8 cellular contexts compared by ENCODE assay signal in the genomic region with DNA sequence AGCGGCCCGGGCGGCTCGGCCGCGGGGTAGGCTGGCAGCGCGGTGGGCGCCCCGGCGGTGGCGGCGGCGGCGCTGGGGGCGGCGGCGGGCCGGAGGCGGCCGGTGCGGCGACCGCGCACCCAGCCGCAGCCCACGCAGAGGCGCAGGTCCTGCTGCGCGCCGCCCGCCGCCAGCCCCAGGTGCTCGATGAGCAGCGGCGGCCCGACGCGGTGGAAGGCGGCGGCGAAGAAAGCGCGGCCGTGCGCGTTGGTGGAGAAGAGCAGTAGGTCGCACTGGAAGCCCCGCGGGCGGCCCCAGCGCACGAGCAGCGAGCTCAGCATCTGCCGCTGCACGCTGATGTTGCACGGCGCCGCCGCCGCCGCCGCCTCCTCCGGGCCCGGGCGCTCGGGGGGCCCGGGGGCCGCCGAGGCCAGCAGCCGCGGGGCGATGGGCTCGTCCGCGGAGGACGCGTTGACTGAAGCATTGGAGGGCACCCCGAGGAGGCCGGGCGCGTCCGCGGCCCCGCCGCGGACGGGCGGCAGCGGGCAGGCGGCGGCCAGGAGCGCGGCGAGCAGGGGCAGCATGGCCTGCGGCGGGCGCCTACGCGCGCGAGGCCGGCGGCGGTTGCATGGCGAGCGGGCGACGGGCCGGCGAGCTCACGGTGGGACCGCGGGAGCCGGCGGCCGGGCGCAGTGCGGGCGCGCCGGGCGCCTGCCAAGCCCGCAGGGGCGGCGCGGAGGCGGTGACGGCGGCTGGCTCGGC. TPM values are rescaled to one million over a fixed set of nuclear protein-coding genes. Genes with fewer than 3 reads are reported as not detected.
A peak's percentile ranks its signal among the peaks of the same experiment; 100 is the strongest.
DNase-seq lines count a peak whose midpoint lies in the region; ATAC-seq and TF ChIP-seq lines count a peak whose summit lies in the region.

No MANE protein-coding gene starts in this region.

- H3K27me3 ChIP-seq in HUES6 (ENCODE audit: control insufficient read depth, insufficient read depth, low read length), result peaks cover 42% of the 10 kb centered on the region
- H3K27me3 ChIP-seq in esophagus muscularis mucosa, result peaks cover 0 to 43% (median 0%) of the 10 kb centered on the region in 4 donors

- 1% methylated on average over 14 of the region's 131 CpGs for WGBS in esophagus muscularis mucosa

- CTCF ChIA-PET in activated CD8-positive, alpha-beta T cell treated with anti-CD3 and anti-CD28 coated beads, Interleukin-2, amount 10 ng/mL, durations not matched to agents 7 days and 5 days (lab: Charles Lee), result interaction anchor here (0.7 to 2.7 kb wide), 3 partner anchors 184 to 190 kb away, joined by 3 to 10 read pairs (median 6); no protein-coding TSS in a partner anchor

- H3K27ac ChIP-seq in HUES6 (ENCODE audit: low read depth, low read length) (no peak overlapping the region), esophagus muscularis mucosa (replicated peaks in 1 of 4) (peak overlapping the region in 1 of 4 donors; percentile 48)

- no peak for TF ChIP-seq EP300 in esophagus muscularis mucosa (IDR thresholded peaks at IDR 0.05)

- H3K36me3 ChIP-seq in HUES6 (ENCODE audit: control insufficient read depth, insufficient read depth, low read length) (no peaks in the 10 kb centered on the region), esophagus muscularis mucosa (no peaks in the 10 kb centered on the region)

- intact Hi-C loops in esophagus muscularis mucosa (cut with DNase I), result no loop called here

- H3K4me3 ChIP-seq in HUES6 (ENCODE audit: low read depth, low read length) (peak overlapping the region; percentile 74), esophagus muscularis mucosa (peak overlapping the region; percentile 63 to 75 (median 66))

- H3K27me3 Mint-ChIP-seq in activated CD8-positive, alpha-beta T cell treated with anti-CD3 and anti-CD28 coated beads, Interleukin-2, amount 10 ng/mL, durations not matched to agents 7 days and 5 days (ENCODE audit: low read depth), result peaks cover 71% of the 10 kb centered on the region
- H3K27me3 Mint-ChIP-seq in neural crest cell (ENCODE audit: low read depth), result peaks cover 63% of the 10 kb centered on the region

- H3K9ac ChIP-seq in HUES6 (ENCODE audit: low read length), result peak overlapping the region; percentile 49

- no peaks in the 10 kb centered on the region for H3K9me3 Mint-ChIP-seq in activated CD8-positive, alpha-beta T cell treated with anti-CD3 and anti-CD28 coated beads, Interleukin-2, amount 10 ng/mL, durations not matched to agents 7 days and 5 days (ENCODE audit: insufficient read depth)
- H3K9me3 Mint-ChIP-seq in neural crest cell, result no peaks in the 10 kb centered on the region

- POLR2A ChIA-PET in activated CD8-positive, alpha-beta T cell treated with anti-CD3 and anti-CD28 coated beads, Interleukin-2, amount 10 ng/mL, durations not matched to agents 7 days and 5 days (lab: Charles Lee), result no interaction called here

- H3K4me1 Mint-ChIP-seq in activated CD8-positive, alpha-beta T cell treated with anti-CD3 and anti-CD28 coated beads, Interleukin-2, amount 10 ng/mL, durations not matched to agents 7 days and 5 days (ENCODE audit: low read depth), result peaks cover 11% of the 10 kb centered on the region
- H3K4me1 Mint-ChIP-seq in neural crest cell, result peaks cover 32% of the 10 kb centered on the region

- H3K9me3 ChIP-seq in HUES6 (ENCODE audit: control insufficient read depth, insufficient read depth, low read depth, low read length), result no peaks in the 10 kb centered on the region
- no peaks in the 10 kb centered on the region for H3K9me3 ChIP-seq in esophagus muscularis mucosa

- no peak overlapping the region for H3K27ac Mint-ChIP-seq in activated CD8-positive, alpha-beta T cell treated with anti-CD3 and anti-CD28 coated beads, Interleukin-2, amount 10 ng/mL, durations not matched to agents 7 days and 5 days
- no peak overlapping the region for H3K27ac Mint-ChIP-seq in neural crest cell (ENCODE audit: unreplicated experiment)

- TF ChIP-seq CTCF in esophagus muscularis mucosa (IDR thresholded peaks at IDR 0.05) (no peak), neural crest cell (conservative IDR thresholded peaks at IDR 0.05) (no peak)

- DNase-seq in CD1c-positive myeloid dendritic cell (ENCODE audit: extremely low spot score) (peak; percentile 39), esophagus muscularis mucosa (ENCODE audit: extremely low spot score) (no peak), neural crest cell (ENCODE audit: low read depth, low spot score) (peak; percentile 22), DMS114 treated with DMSO at 0.1 percent for 48 hours (lab: John Stamatoyannopoulos, UW; ENCODE audit: unreplicated experiment) (no peak)
- peak; percentile 56 for DNase-seq in activated CD8-positive, alpha-beta T cell treated with anti-CD3 and anti-CD28 coated beads, Interleukin-2, amount 10 ng/mL, durations not matched to agents 7 days and 5 days
- DNase-seq in NK-92 treated with Interleukin-12 subunit alpha and Interleukin-12 subunit beta, amount 100 ng/mL, for 24 hours (lab: John Stamatoyannopoulos, UW), result no peak

- H3K4me3 Mint-ChIP-seq in activated CD8-positive, alpha-beta T cell treated with anti-CD3 and anti-CD28 coated beads, Interleukin-2, amount 10 ng/mL, durations not matched to agents 7 days and 5 days, result no peak overlapping the region
- peak overlapping the region; percentile 99 for H3K4me3 Mint-ChIP-seq in neural crest cell

- peak; percentile 31 for ATAC-seq in GM19452 (IDR thresholded peaks at IDR 0.05; ENCODE audit: unreplicated experiment)
- peak; percentile 65 for ATAC-seq in activated CD8-positive, alpha-beta T cell treated with anti-CD3 and anti-CD28 coated beads, Interleukin-2, amount 10 ng/mL, durations not matched to agents 7 days and 5 days

- H3K4me1 ChIP-seq in HUES6 (ENCODE audit: control insufficient read depth, insufficient read depth, low read length) (peaks cover 14% of the 10 kb centered on the region), esophagus muscularis mucosa (peaks cover 10 to 24% (median 18%) of the 10 kb centered on the region in 4 donors)

- no peak for TF ChIP-seq POLR2A in esophagus muscularis mucosa (IDR thresholded peaks at IDR 0.05; ENCODE audit: low read depth)

- peaks cover 3% of the 10 kb centered on the region for H3K36me3 Mint-ChIP-seq in activated CD8-positive, alpha-beta T cell treated with anti-CD3 and anti-CD28 coated beads, Interleukin-2, amount 10 ng/mL, durations not matched to agents 7 days and 5 days (ENCODE audit: low read depth)
- H3K36me3 Mint-ChIP-seq in neural crest cell (ENCODE audit: low read depth), result no peaks in the 10 kb centered on the region

RNA-seq across cellular contexts. Expression of a gene that starts 0.5 kb away (rescaled TPM):
- total RNA-seq in activated CD8-positive, alpha-beta T cell treated with anti-CD3 and anti-CD28 coated beads, Interleukin-2, amount 10 ng/mL, durations not matched to agents 7 days and 5 days, result under 1 TPM; 0.13 to 0.24 TPM
- total RNA-seq in esophagus muscularis mucosa (1 to 10 TPM; 1.2 to 6.4 (median 2.3) TPM), neural crest cell (10.6 and 10.7 TPM in 2 replicates)

Comparison
In these comparisons a context has a peak if more than half of its experiments do, and no peak if none do; other contexts are left out.
1. DNase-seq: peak in CD1c-positive myeloid dendritic cell (single experiment), activated CD8-positive, alpha-beta T cell treated with anti-CD3 and anti-CD28 coated beads, Interleukin-2, amount 10 ng/mL, durations not matched to agents 7 days and 5 days (single experiment) and neural crest cell (single experiment); none in esophagus muscularis mucosa (single experiment), NK-92 treated with Interleukin-12 subunit alpha and Interleukin-12 subunit beta, amount 100 ng/mL, for 24 hours (single experiment) and DMS114 treated with DMSO at 0.1 percent for 48 hours (single experiment).